ENCODE assay signal across 23 cellular contexts in the genomic region with DNA sequence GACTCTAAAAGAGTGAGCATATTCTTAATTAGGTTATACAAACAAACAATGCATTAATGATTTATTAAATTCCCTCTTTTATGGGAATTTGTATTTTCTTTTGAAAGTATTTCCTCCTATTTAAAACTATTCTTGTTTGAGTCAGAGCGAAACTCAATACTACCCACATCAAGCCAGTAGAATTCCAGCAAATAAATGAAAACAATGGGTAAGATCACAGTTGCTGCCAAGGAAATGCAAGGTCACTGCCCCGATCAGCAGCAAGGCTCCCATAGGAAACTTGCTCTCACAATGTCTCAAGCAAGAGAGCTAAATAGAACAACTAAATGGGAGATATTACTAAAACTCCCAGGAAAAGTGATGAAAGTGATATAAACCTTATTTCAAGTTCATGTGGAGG.
DNase-seq lines count a peak whose midpoint lies in the region; ATAC-seq, FAIRE-seq and TF ChIP-seq lines count a peak whose summit lies in the region.
"Had no signal": no experiment of that assay in that cellular context is flagged by ENCODE, and none has a peak within 500 bp of the region (broad histone marks: within the 10 kb centered on the region; RNA-seq: fewer than 3 reads in every experiment).

No MANE protein-coding gene starts in this region.

- no peak for FAIRE-seq in astrocyte (lab: Jason Lieb, UNC)
- FAIRE-seq: RCC 7860 had no signal

- H2BK5ac ChIP-seq in mesendoderm (ENCODE audit: low read length), result no peak overlapping the region

- H3K18ac ChIP-seq in mesendoderm (ENCODE audit: low read length), result no peak overlapping the region

- H3K36me3 Mint-ChIP-seq in astrocyte (ENCODE audit: low read depth, unreplicated experiment), result no peaks in the 10 kb centered on the region
- H3K36me3 Mint-ChIP-seq: activated naive CD4-positive, alpha-beta T cell treated with anti-CD3 and anti-CD28 coated beads, Interleukin-2, amount 50 U/mL, for 72 hours; CD4-positive, alpha-beta memory T cell; stimulated activated effector memory CD8-positive, alpha-beta T cell treated with anti-CD3 and anti-CD28 coated beads, Interleukin-12 subunit alpha, Interleukin-12 subunit beta, amount 100 ng/mL, for 72 hours had no signal

- H3K4me1 ChIP-seq in ACC112 (ENCODE audit: control insufficient read depth, insufficient read depth, low read length, unreplicated experiment) (peaks cover 3% of the 10 kb centered on the region), astrocyte (ENCODE audit: insufficient read depth, low read length) (no peaks in the 10 kb centered on the region), mesendoderm (ENCODE audit: control insufficient read depth, low read depth, low read length) (no peaks in the 10 kb centered on the region)
- H3K4me1 ChIP-seq: HAP-1, upper lobe of right lung had no signal

- no peaks in the 10 kb centered on the region for H3K9me3 ChIP-seq in astrocyte (ENCODE audit: insufficient read depth, low read depth, low read length)
- H3K9me3 ChIP-seq: HAP-1, upper lobe of right lung had no signal

- TF ChIP-seq CTCF in astrocyte (IDR thresholded peaks at IDR 0.05; ENCODE audit: insufficient read depth, low read depth, low read length), result no peak

- DNase-seq in astrocyte (ENCODE audit: low read depth) (peak; percentile 17), fibroblast of the conjunctiva (ENCODE audit: low read depth) (peak; percentile 51), mesendoderm (peak; percentile 42), SHP77 treated with DMSO at 0.1 percent for 48 hours (lab: John Stamatoyannopoulos, UW) (no peak), G401 (ENCODE audit: low spot score) (no peak), NCI-H82 treated with DMSO at 0.1 percent for 48 hours (lab: John Stamatoyannopoulos, UW; ENCODE audit: unreplicated experiment) (no peak)
- DNase-seq: activated T-cell treated with anti-CD3 and anti-CD28 coated beads, Interleukin-2, amount 50 U/mL, for 1 hour; CD4-positive, alpha-beta memory T cell; EL; hippocampal formation; MM.1S; NCI-H2107; NCI-H748 treated with DMSO at 0.1 percent for 48 hours; upper lobe of right lung had no signal

- no CpG with 5 or more reads among the region's 2 CpGs for WGBS in mesendoderm (ENCODE audit: extremely low coverage, insufficient coverage, low lambda C conversion rate)

- H3K4me3 ChIP-seq in ACC112 (ENCODE audit: low read depth, low read length) (no peak overlapping the region), astrocyte (ENCODE audit: insufficient read depth, low read depth, low read length) (no peak overlapping the region), mesendoderm (ENCODE audit: low read length) (no peak overlapping the region)
- H3K4me3 ChIP-seq: HAP-1, lung, upper lobe of right lung had no signal

- in situ Hi-C loops in G401 (cut with HindIII; ENCODE audit: low sequenced_read_pairs), result no loop called here

- no peak overlapping the region for H3K4ac ChIP-seq in mesendoderm (ENCODE audit: low read depth, low read length)

- no peaks in the 10 kb centered on the region for H3K9me3 Mint-ChIP-seq in astrocyte (ENCODE audit: unreplicated experiment)
- H3K9me3 Mint-ChIP-seq: nephron had no signal

- H3K23ac ChIP-seq in mesendoderm (ENCODE audit: low read length), result no peak overlapping the region

- H2AFZ ChIP-seq in ACC112 (ENCODE audit: low read length, unreplicated experiment) (no peak overlapping the region), astrocyte (ENCODE audit: low read depth, low read length) (no peak overlapping the region)

- no peak overlapping the region for H3K56ac ChIP-seq in mesendoderm (ENCODE audit: low read length)

- no peaks in the 10 kb centered on the region for H4K20me1 ChIP-seq in astrocyte (ENCODE audit: insufficient read depth, low read length)

- H3K27ac Mint-ChIP-seq in astrocyte (ENCODE audit: unreplicated experiment), result no peak overlapping the region
- H3K27ac Mint-ChIP-seq: activated naive CD4-positive, alpha-beta T cell treated with anti-CD3 and anti-CD28 coated beads, Interleukin-2, amount 50 U/mL, for 72 hours; CD4-positive, alpha-beta memory T cell; nephron; stimulated activated effector memory CD8-positive, alpha-beta T cell treated with anti-CD3 and anti-CD28 coated beads, Interleukin-12 subunit alpha, Interleukin-12 subunit beta, amount 100 ng/mL, for 72 hours had no signal

- H3K4me2 ChIP-seq in astrocyte (ENCODE audit: low read length), result no peak overlapping the region
- no peak overlapping the region for H3K4me2 ChIP-seq in mesendoderm (ENCODE audit: low read length)

- H2AK5ac ChIP-seq in mesendoderm (ENCODE audit: low read length), result no peak overlapping the region

- no peak overlapping the region for H4K8ac ChIP-seq in mesendoderm (ENCODE audit: low read depth, low read length)

- no peak overlapping the region for H2BK15ac ChIP-seq in mesendoderm (replicated peaks; ENCODE audit: low read depth)

- H3K27me3 Mint-ChIP-seq in astrocyte (ENCODE audit: low read depth, unreplicated experiment), result no peaks in the 10 kb centered on the region
- H3K27me3 Mint-ChIP-seq: CD4-positive, alpha-beta memory T cell; central memory CD8-positive, alpha-beta T cell had no signal

- peak overlapping the region; percentile 21; the same call in 1 of the 2 replicates for H3K27ac ChIP-seq in ACC112 (ENCODE audit: low read depth, low read length)
- H3K27ac ChIP-seq in astrocyte (ENCODE audit: low read depth, low read length), result no peak overlapping the region
- no peak overlapping the region for H3K27ac ChIP-seq in mesendoderm (ENCODE audit: low read depth, low read length)
- H3K27ac ChIP-seq: upper lobe of right lung had no signal

- H3K9ac ChIP-seq in astrocyte (ENCODE audit: low read length) (no peak overlapping the region), mesendoderm (ENCODE audit: low read length) (no peak overlapping the region)

- no peak overlapping the region for H2BK120ac ChIP-seq in mesendoderm (ENCODE audit: low read depth, low read length)

- H3K36me3 ChIP-seq in ACC112 (ENCODE audit: insufficient read depth, low read length) (no peaks in the 10 kb centered on the region), astrocyte (ENCODE audit: insufficient read depth, low read length) (no peaks in the 10 kb centered on the region), mesendoderm (ENCODE audit: control insufficient read depth, insufficient read depth, low read length) (no peaks in the 10 kb centered on the region)
- H3K36me3 ChIP-seq: HAP-1, upper lobe of right lung had no signal

- ATAC-seq in HG02970 (IDR thresholded peaks at IDR 0.05; ENCODE audit: low FRiP score, unreplicated experiment), result no peak
- ATAC-seq: activated naive CD4-positive, alpha-beta T cell treated with anti-CD3 and anti-CD28 coated beads, Interleukin-2, amount 50 U/mL, for 72 hours; stimulated activated effector memory CD8-positive, alpha-beta T cell treated with anti-CD3 and anti-CD28 coated beads, Interleukin-12 subunit alpha, Interleukin-12 subunit beta, amount 100 ng/mL, for 72 hours; upper lobe of right lung had no signal

- H3K79me2 ChIP-seq in ACC112 (ENCODE audit: control insufficient read depth, insufficient read depth, low read length, unreplicated experiment), result no peaks in the 10 kb centered on the region
- no peaks in the 10 kb centered on the region for H3K79me2 ChIP-seq in astrocyte (ENCODE audit: insufficient read depth, low read length)
- no peaks in the 10 kb centered on the region for H3K79me2 ChIP-seq in mesendoderm (ENCODE audit: control insufficient read depth, insufficient read depth, low read length)

- no peak overlapping the region for H3K4me3 Mint-ChIP-seq in astrocyte (ENCODE audit: unreplicated experiment)
- H3K4me3 Mint-ChIP-seq: CD4-positive, alpha-beta memory T cell; central memory CD8-positive, alpha-beta T cell; nephron; stimulated activated effector memory CD8-positive, alpha-beta T cell treated with anti-CD3 and anti-CD28 coated beads, Interleukin-12 subunit alpha, Interleukin-12 subunit beta, amount 100 ng/mL, for 72 hours had no signal

- H3K27me3 ChIP-seq in ACC112 (ENCODE audit: insufficient read depth, low read length) (no peaks in the 10 kb centered on the region), astrocyte (ENCODE audit: insufficient read depth, low read length) (no peaks in the 10 kb centered on the region), mesendoderm (ENCODE audit: insufficient read depth, low read length, poor library complexity) (no peaks in the 10 kb centered on the region)
- H3K27me3 ChIP-seq: upper lobe of right lung had no signal

- no peaks in the 10 kb centered on the region for H3K79me1 ChIP-seq in mesendoderm (ENCODE audit: low read length)

- peaks cover 5% of the 10 kb centered on the region for H3K4me1 Mint-ChIP-seq in astrocyte (ENCODE audit: low read depth, unreplicated experiment)
- H3K4me1 Mint-ChIP-seq: CD4-positive, alpha-beta memory T cell; central memory CD8-positive, alpha-beta T cell; stimulated activated effector memory CD8-positive, alpha-beta T cell treated with anti-CD3 and anti-CD28 coated beads, Interleukin-12 subunit alpha, Interleukin-12 subunit beta, amount 100 ng/mL, for 72 hours had no signal

- no peak overlapping the region for H4K5ac ChIP-seq in mesendoderm (ENCODE audit: low read length)

Comparison
In these comparisons a context has a peak if more than half of its experiments do, and no peak if none do; other contexts are left out.
1. DNase-seq: peak in astrocyte (single experiment), fibroblast of the conjunctiva (single experiment) and mesendoderm (single experiment); none in SHP77 treated with DMSO at 0.1 percent for 48 hours (single experiment), G401 (single experiment) and NCI-H82 treated with DMSO at 0.1 percent for 48 hours (single experiment).